6 cellular contexts compared by ENCODE assay signal in genomic region chr1:180352021-180352420, GRCh38.
"Had no signal": no experiment of that assay in that cellular context is flagged by ENCODE, and none has a peak within 500 bp of the region (broad histone marks: within the 10 kb centered on the region; RNA-seq: fewer than 3 reads in every experiment).

No MANE protein-coding gene starts in this region.

- H3K4me3 ChIP-seq: GM12878 had no signal

- FAIRE-seq: G401.6, GM12878, GM12892, GM19239 had no signal

- ATAC-seq: GM12878 had no signal

- DNase-seq: GDM1, GF-D8 had no signal
